Comparison of ENCODE assay signal across 1 cellular context in the genomic region with DNA sequence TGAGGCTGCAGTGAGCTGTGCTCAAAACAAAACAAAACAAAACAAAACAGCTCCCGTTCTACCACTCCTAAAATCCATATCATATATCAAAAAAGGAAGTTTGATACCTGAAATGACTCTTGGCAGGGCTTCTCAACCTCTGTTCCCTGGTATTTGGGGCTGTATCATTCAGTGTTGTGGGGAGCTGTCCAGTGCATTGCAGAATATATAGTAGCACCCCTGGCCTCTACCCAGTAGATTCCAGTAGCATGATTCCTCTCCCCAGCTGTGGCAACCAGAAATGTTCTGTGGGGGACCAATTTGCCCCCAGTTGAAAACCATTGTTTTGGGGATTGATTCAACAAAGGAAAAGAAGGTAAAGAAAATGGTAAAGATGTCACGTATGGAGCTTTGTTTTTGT.
TF ChIP-seq lines count a peak whose summit lies in the region.

No MANE protein-coding gene starts in this region.

TF ChIP-seq in HEK293, 187 proteins besides CTCF, POLR2A, EP300 and RAD21:
- TF ChIP-seq, protein P1, sequence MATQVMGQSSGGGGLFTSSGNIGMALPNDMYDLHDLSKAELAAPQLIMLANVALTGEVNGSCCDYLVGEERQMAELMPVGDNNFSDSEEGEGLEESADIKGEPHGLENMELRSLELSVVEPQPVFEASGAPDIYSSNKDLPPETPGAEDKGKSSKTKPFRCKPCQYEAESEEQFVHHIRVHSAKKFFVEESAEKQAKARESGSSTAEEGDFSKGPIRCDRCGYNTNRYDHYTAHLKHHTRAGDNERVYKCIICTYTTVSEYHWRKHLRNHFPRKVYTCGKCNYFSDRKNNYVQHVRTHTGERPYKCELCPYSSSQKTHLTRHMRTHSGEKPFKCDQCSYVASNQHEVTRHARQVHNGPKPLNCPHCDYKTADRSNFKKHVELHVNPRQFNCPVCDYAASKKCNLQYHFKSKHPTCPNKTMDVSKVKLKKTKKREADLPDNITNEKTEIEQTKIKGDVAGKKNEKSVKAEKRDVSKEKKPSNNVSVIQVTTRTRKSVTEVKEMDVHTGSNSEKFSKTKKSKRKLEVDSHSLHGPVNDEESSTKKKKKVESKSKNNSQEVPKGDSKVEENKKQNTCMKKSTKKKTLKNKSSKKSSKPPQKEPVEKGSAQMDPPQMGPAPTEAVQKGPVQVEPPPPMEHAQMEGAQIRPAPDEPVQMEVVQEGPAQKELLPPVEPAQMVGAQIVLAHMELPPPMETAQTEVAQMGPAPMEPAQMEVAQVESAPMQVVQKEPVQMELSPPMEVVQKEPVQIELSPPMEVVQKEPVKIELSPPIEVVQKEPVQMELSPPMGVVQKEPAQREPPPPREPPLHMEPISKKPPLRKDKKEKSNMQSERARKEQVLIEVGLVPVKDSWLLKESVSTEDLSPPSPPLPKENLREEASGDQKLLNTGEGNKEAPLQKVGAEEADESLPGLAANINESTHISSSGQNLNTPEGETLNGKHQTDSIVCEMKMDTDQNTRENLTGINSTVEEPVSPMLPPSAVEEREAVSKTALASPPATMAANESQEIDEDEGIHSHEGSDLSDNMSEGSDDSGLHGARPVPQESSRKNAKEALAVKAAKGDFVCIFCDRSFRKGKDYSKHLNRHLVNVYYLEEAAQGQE (tag by site-specific recombination; IDR thresholded peaks at IDR 0.05): peak; percentile 44; the same call in 1 of the 2 replicates
- TF ChIP-seq ZNF558 (tag by site-specific recombination; IDR thresholded peaks at IDR 0.05): no peak
